In genomic region chr3:120568198-120568523, GRCh38 we compare ENCODE assay signal across 15 cellular contexts. TPM values are rescaled to one million over a fixed set of nuclear protein-coding genes. Genes with fewer than 3 reads are reported as not detected.
DNase-seq lines count a peak whose midpoint lies in the region; ATAC-seq and TF ChIP-seq lines count a peak whose summit lies in the region.
"Had no signal": no experiment of that assay in that cellular context is flagged by ENCODE, and none has a peak within 500 bp of the region (broad histone marks: within the 10 kb centered on the region; RNA-seq: fewer than 3 reads in every experiment).

No MANE protein-coding gene starts in this region.

- no peak overlapping the region for H3K4me2 ChIP-seq in hepatocyte
- peak overlapping the region; percentile 66 for H3K4me2 ChIP-seq in smooth muscle cell

- no peak overlapping the region for H3K4me3 ChIP-seq in hepatocyte
- H3K4me3 ChIP-seq in smooth muscle cell: no peak overlapping the region
- H3K4me3 ChIP-seq in upper lobe of left lung: no peak overlapping the region
- H3K4me3 ChIP-seq: GM12878, suprapubic skin had no signal

- H3K27ac Mint-ChIP-seq in HFFc6: peak overlapping the region; percentile 78
- H3K27ac Mint-ChIP-seq in activated T-helper 17 cell treated with anti-CD3 and anti-CD28 coated beads, Interleukin-2, amount 50 U/mL, for 72 hours: peak overlapping the region; percentile 48
- H3K27ac Mint-ChIP-seq: activated T-helper 2 cell treated with anti-CD3 and anti-CD28 coated beads, Interferon-gamma antibody, Interleukin-2, Interleukin-4, amounts not matched to agents 10 μg/mL and 5 μg/mL and 100 μg/mL, durations not matched to agents 14 hours and 24 hours and 36 hours; memory B cell had no signal

- TF ChIP-seq CTCF in HFFc6 (IDR thresholded peaks at IDR 0.05) (no peak), hepatocyte (IDR thresholded peaks at IDR 0.05; ENCODE audit: poor library complexity) (no peak), smooth muscle cell (IDR thresholded peaks at IDR 0.05; ENCODE audit: borderline replicate concordance, insufficient read depth, poor library complexity, severe bottlenecking) (no peak), upper lobe of left lung (IDR thresholded peaks at IDR 0.05) (no peak)

- peaks cover 10% of the 10 kb centered on the region for H3K4me1 ChIP-seq in hepatocyte (ENCODE audit: insufficient read depth)
- peaks cover 26% of the 10 kb centered on the region for H3K4me1 ChIP-seq in smooth muscle cell (ENCODE audit: low read depth)
- H3K4me1 ChIP-seq in upper lobe of left lung: peaks cover 0 to 9% (median 4%) of the 10 kb centered on the region in 4 donors

- ATAC-seq in activated T-helper 17 cell treated with anti-CD3 and anti-CD28 coated beads, Interleukin-2, amount 50 U/mL, for 72 hours (replicated peaks): no peak
- ATAC-seq in HG02973 (IDR thresholded peaks at IDR 0.05; ENCODE audit: unreplicated experiment) (no peak), upper lobe of left lung (ENCODE audit: low FRiP score in 2 of 2) (no peak)

- H3K9me3 Mint-ChIP-seq in HFFc6: no peaks in the 10 kb centered on the region
- H3K9me3 Mint-ChIP-seq in activated T-helper 17 cell treated with anti-CD3 and anti-CD28 coated beads, Interleukin-2, amount 50 U/mL, for 72 hours: no peaks in the 10 kb centered on the region
- H3K9me3 Mint-ChIP-seq: activated T-helper 2 cell treated with anti-CD3 and anti-CD28 coated beads, Interferon-gamma antibody, Interleukin-2, Interleukin-4, amounts not matched to agents 10 μg/mL and 5 μg/mL and 100 μg/mL, durations not matched to agents 14 hours and 24 hours and 36 hours; memory B cell had no signal

- H2AFZ ChIP-seq in hepatocyte (no peak overlapping the region), smooth muscle cell (ENCODE audit: low read depth) (peak overlapping the region; percentile 63)

- H3K36me3 Mint-ChIP-seq in HFFc6 (ENCODE audit: low read depth): no peaks in the 10 kb centered on the region
- H3K36me3 Mint-ChIP-seq in activated T-helper 17 cell treated with anti-CD3 and anti-CD28 coated beads, Interleukin-2, amount 50 U/mL, for 72 hours (ENCODE audit: low read depth): no peaks in the 10 kb centered on the region
- H3K36me3 Mint-ChIP-seq: memory B cell had no signal

- H3K27ac ChIP-seq in hepatocyte: peak overlapping the region; percentile 70
- H3K27ac ChIP-seq in smooth muscle cell (ENCODE audit: low read depth): peak overlapping the region; percentile 68
- H3K27ac ChIP-seq in upper lobe of left lung: no peak overlapping the region
- H3K27ac ChIP-seq: coronary artery, suprapubic skin had no signal

- no peaks in the 10 kb centered on the region; the same call in 1 of the 2 replicates for H3K27me3 Mint-ChIP-seq in HFFc6 (ENCODE audit: insufficient read depth)
- peaks cover 4% of the 10 kb centered on the region for H3K27me3 Mint-ChIP-seq in activated T-helper 17 cell treated with anti-CD3 and anti-CD28 coated beads, Interleukin-2, amount 50 U/mL, for 72 hours

- DNase-seq in HFFc6 (no peak), hepatocyte (ENCODE audit: low spot score) (no peak), smooth muscle cell (lab: John Stamatoyannopoulos, UW; ENCODE audit: unreplicated experiment) (no peak), SKM-1 (lab: John Stamatoyannopoulos, UW; ENCODE audit: unreplicated experiment) (no peak), upper lobe of left lung (no peak)
- DNase-seq: activated CD4-positive, CD25-positive, alpha-beta regulatory T cell treated with anti-CD3 and anti-CD28 coated beads, Interleukin-2, amount 50 U/mL, for 72 hours; MG63; stimulated activated CD4-positive, alpha-beta T cell treated with anti-CD3 and anti-CD28 coated beads, Interleukin-2, amount 100 ng/mL, for 48 hours had no signal

- TF ChIP-seq POLR2A in upper lobe of left lung (IDR thresholded peaks at IDR 0.05): no peak

- no peak overlapping the region; the same call in 1 of the 2 replicates for H3K4me3 Mint-ChIP-seq in HFFc6
- no peak overlapping the region for H3K4me3 Mint-ChIP-seq in activated T-helper 17 cell treated with anti-CD3 and anti-CD28 coated beads, Interleukin-2, amount 50 U/mL, for 72 hours

- H3K4me1 Mint-ChIP-seq in HFFc6 (ENCODE audit: low read depth): peaks cover 59% of the 10 kb centered on the region
- no peaks in the 10 kb centered on the region for H3K4me1 Mint-ChIP-seq in activated T-helper 17 cell treated with anti-CD3 and anti-CD28 coated beads, Interleukin-2, amount 50 U/mL, for 72 hours

- no peaks in the 10 kb centered on the region for H3K36me3 ChIP-seq in hepatocyte (replicated peaks; ENCODE audit: insufficient read depth, low read depth)
- H3K36me3 ChIP-seq in smooth muscle cell (ENCODE audit: low read depth): no peaks in the 10 kb centered on the region
- H3K36me3 ChIP-seq in upper lobe of left lung: no peaks in the 10 kb centered on the region
- H3K36me3 ChIP-seq: MG63, suprapubic skin had no signal

- H3K9ac ChIP-seq in smooth muscle cell (ENCODE audit: low read depth): no peak overlapping the region

- WGBS in hepatocyte (ENCODE audit: low lambda C conversion rate, missing lambda C conversion rate): 73% methylated on average over 3 of the region's 3 CpGs
- 66% methylated on average over 3 of the region's 3 CpGs for WGBS in smooth muscle cell (ENCODE audit: low lambda C conversion rate)
- WGBS in upper lobe of left lung, 2 donors: 79 to 83% methylated on average over 3 of the region's 3 CpGs

- H3K27me3 ChIP-seq in hepatocyte (no peaks in the 10 kb centered on the region), smooth muscle cell (ENCODE audit: low read depth) (no peaks in the 10 kb centered on the region), upper lobe of left lung (no peaks in the 10 kb centered on the region)
- H3K27me3 ChIP-seq: MG63, suprapubic skin had no signal

- H3K9me2 ChIP-seq in hepatocyte (replicated peaks; ENCODE audit: insufficient read depth): no peaks in the 10 kb centered on the region

- H4K20me1 ChIP-seq in hepatocyte (ENCODE audit: insufficient read depth, poor library complexity, severe bottlenecking) (no peaks in the 10 kb centered on the region), smooth muscle cell (ENCODE audit: low read depth) (no peaks in the 10 kb centered on the region)

- no peak for TF ChIP-seq EP300 in upper lobe of left lung (IDR thresholded peaks at IDR 0.05)

- H3K9me3 ChIP-seq in hepatocyte (ENCODE audit: low read depth) (no peaks in the 10 kb centered on the region), smooth muscle cell (replicated peaks; ENCODE audit: low read depth) (no peaks in the 10 kb centered on the region), upper lobe of left lung (no peaks in the 10 kb centered on the region)
- H3K9me3 ChIP-seq: suprapubic skin had no signal

- H3K79me2 ChIP-seq in hepatocyte (no peaks in the 10 kb centered on the region), smooth muscle cell (ENCODE audit: low read depth) (no peaks in the 10 kb centered on the region)

- no peaks in the 10 kb centered on the region for H3F3A ChIP-seq in smooth muscle cell (ENCODE audit: low read depth)

RNA-seq across cellular contexts. Expression of gene NDUFB4, which starts 28.0 kb away (rescaled TPM):
- 100 to 1,000 TPM; 174 to 221 (median 198) TPM for total RNA-seq in HFFc6 (2021; fragmentation: NEBNext Ultra II Directional; extraction: Animal tissue kit (Norgen Biotek cat#: 25700))
- 100 to 1,000 TPM; 149 to 229 TPM for total RNA-seq in activated T-helper 17 cell treated with anti-CD3 and anti-CD28 coated beads, Interleukin-2, amount 50 U/mL, for 72 hours
- 101 and 114 TPM in 2 replicates for total RNA-seq in hepatocyte
- polyA plus RNA-seq in hepatocyte: 290 and 318 TPM in 2 replicates
- total RNA-seq in smooth muscle cell: 175 and 270 TPM in 2 replicates
- 484 and 493 TPM in 2 replicates for polyA plus RNA-seq in smooth muscle cell
- total RNA-seq in upper lobe of left lung: 100 to 1,000 TPM in 1 of 6 donors, 10 to 100 TPM in 5; 29.2 to 105 (median 79.4) TPM

Comparison
In these comparisons a context has a peak if more than half of its experiments do, and no peak if none do; other contexts are left out.
1. H3K27ac ChIP-seq: peak in hepatocyte (single experiment) and smooth muscle cell (single experiment); none in upper lobe of left lung (0 of 4).